ENCODE assay signal across 9 cellular contexts in the genomic region with DNA sequence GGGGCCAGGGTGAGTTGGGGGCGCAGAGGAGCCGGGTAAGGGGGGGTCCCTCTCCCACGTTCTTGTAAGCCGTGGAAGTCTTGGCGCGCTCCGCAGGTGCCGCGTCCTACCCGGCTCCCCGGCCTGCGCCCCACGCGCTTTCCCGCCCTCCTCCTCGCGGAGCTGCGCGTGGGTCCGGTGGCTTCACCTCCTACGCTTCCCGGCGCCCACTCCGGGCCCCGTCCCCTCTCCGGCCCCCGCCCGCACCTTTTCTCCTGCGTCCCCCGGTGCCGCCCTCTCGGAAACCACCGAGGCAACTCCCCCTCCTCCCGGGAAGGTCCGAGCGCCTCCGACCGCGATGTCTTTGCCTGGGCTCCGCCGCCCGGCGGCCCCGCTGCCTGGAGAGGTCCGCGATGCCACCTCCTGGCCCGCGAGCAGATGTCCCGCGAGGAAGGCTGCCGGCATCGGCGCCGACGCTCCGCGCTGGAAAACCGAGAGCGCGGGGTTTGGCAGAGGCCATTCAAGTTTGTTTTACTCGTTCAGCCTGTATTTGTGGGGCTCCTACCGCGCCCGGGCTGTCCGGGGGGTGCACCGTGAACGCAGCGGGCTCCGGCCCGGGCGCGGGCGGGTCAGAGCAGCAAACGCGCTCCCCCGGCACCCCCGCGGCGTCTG. TPM values are rescaled to one million over a fixed set of nuclear protein-coding genes. Genes with fewer than 3 reads are reported as not detected.
DNase-seq lines count a peak whose midpoint lies in the region; ATAC-seq, FAIRE-seq and TF ChIP-seq lines count a peak whose summit lies in the region.
"Had no signal": no experiment of that assay in that cellular context is flagged by ENCODE, and none has a peak within 500 bp of the region (broad histone marks: within the 10 kb centered on the region; RNA-seq: fewer than 3 reads in every experiment).

No MANE protein-coding gene starts in this region.

- H2AFZ ChIP-seq in mesenchymal stem cell (ENCODE audit: low read depth, low read length) = no peak overlapping the region

- no peak overlapping the region for H2BK120ac ChIP-seq in mesenchymal stem cell (ENCODE audit: low read depth, low read length)

- H3K4ac ChIP-seq in mesenchymal stem cell (ENCODE audit: low read depth in 1 of 2, low read length in 2 of 2) = no peak overlapping the region

- DNase-seq in AG08396 (ENCODE audit: low spot score) = peak; percentile 79
- peak; percentile 13 for DNase-seq in epithelial cell of esophagus (ENCODE audit: low read depth)
- peak; percentile 27 for DNase-seq in mesenchymal stem cell
- no peak for DNase-seq in GM12892 (ENCODE audit: insufficient read length)
- no peak for DNase-seq in NCI-H1694 (lab: John Stamatoyannopoulos, UW)
- no peak for DNase-seq in NCI-H226
- DNase-seq: stimulated activated CD4-positive, alpha-beta T cell treated with anti-CD3 and anti-CD28 coated beads, Interleukin-12 subunit alpha, Interleukin-12 subunit beta, amount 100 ng/mL, for 4 hours had no signal

- ATAC-seq in HG03280 (IDR thresholded peaks at IDR 0.05; ENCODE audit: unreplicated experiment) = no peak

- H2AK5ac ChIP-seq in mesenchymal stem cell (ENCODE audit: low read length, severe bottlenecking) = no peak overlapping the region

- H3K27ac ChIP-seq in HUES48 (ENCODE audit: low read depth, low read length) (no peak overlapping the region), mesenchymal stem cell (ENCODE audit: low read length, poor library complexity, severe bottlenecking) (no peak overlapping the region)

- no peaks in the 10 kb centered on the region for H3K36me3 ChIP-seq in HUES48 (ENCODE audit: control insufficient read depth, insufficient read depth, low read length)
- peaks cover 0 to 7% of the 10 kb centered on the region in 2 experiments for H3K36me3 ChIP-seq in mesenchymal stem cell (ENCODE audit: control insufficient read depth in 1 of 2, insufficient read depth in 2 of 2, low read depth in 1 of 2, low read length in 2 of 2)

- H3K4me3 ChIP-seq in HUES48 (ENCODE audit: low read depth, low read length) = peak overlapping the region; percentile 59
- no peak overlapping the region for H3K4me3 ChIP-seq in epithelial cell of esophagus (ENCODE audit: low read length)
- H3K4me3 ChIP-seq in mesenchymal stem cell (ENCODE audit: insufficient read depth in 1 of 2, low read depth in 1 of 2, low read length in 2 of 2) = no peak overlapping the region

- no peak overlapping the region for H4K8ac ChIP-seq in mesenchymal stem cell (ENCODE audit: low read length)

- no peak overlapping the region for H2BK5ac ChIP-seq in mesenchymal stem cell (ENCODE audit: low read depth, low read length, poor library complexity, severe bottlenecking)

- no peak overlapping the region for H3K23ac ChIP-seq in mesenchymal stem cell (ENCODE audit: low read length in 2 of 2)

- no peak for TF ChIP-seq POLR2A in GM12892 (IDR thresholded peaks at IDR 0.05; ENCODE audit: low read depth, low read length)

- 3% methylated on average over 76 of the region's 79 CpGs for WGBS in mesenchymal stem cell

- H3K9me3 ChIP-seq in HUES48 (ENCODE audit: control insufficient read depth, insufficient read depth, low read length) (no peaks in the 10 kb centered on the region), mesenchymal stem cell (ENCODE audit: control insufficient read depth, low read length) (no peaks in the 10 kb centered on the region)

- H3K4me1 ChIP-seq in HUES48 (ENCODE audit: control insufficient read depth, insufficient read depth, low read length) (peaks cover 8% of the 10 kb centered on the region), mesenchymal stem cell (ENCODE audit: control insufficient read depth, insufficient read depth, low read depth, low read length) (peaks cover 38% of the 10 kb centered on the region)

- H3K79me1 ChIP-seq in mesenchymal stem cell (replicated peaks; ENCODE audit: low read length, poor library complexity, severe bottlenecking) = no peaks in the 10 kb centered on the region

- H3K9ac ChIP-seq in HUES48 (ENCODE audit: low read depth, low read length) = no peak overlapping the region
- no peak overlapping the region for H3K9ac ChIP-seq in mesenchymal stem cell (ENCODE audit: low read length)

- no peak overlapping the region for H3K14ac ChIP-seq in mesenchymal stem cell (ENCODE audit: low read length in 2 of 2)

- no peak overlapping the region for H4K91ac ChIP-seq in mesenchymal stem cell (ENCODE audit: low read length)

- H2BK15ac ChIP-seq in mesenchymal stem cell (ENCODE audit: low read depth, poor library complexity, severe bottlenecking) = no peak overlapping the region

- H3K27me3 ChIP-seq in HUES48 (ENCODE audit: control insufficient read depth, insufficient read depth, low read length) = peaks cover 80% of the 10 kb centered on the region
- H3K27me3 ChIP-seq in mesenchymal stem cell (ENCODE audit: control insufficient read depth in 1 of 2, insufficient read depth in 1 of 2, low read length in 2 of 2) = peaks cover 63 to 80% of the 10 kb centered on the region in 2 experiments

- H3K18ac ChIP-seq in mesenchymal stem cell (ENCODE audit: low read depth in 1 of 2, low read length in 2 of 2) = no peak overlapping the region

- no peak for TF ChIP-seq CTCF in epithelial cell of esophagus (IDR thresholded peaks at IDR 0.05; ENCODE audit: insufficient read depth, low read depth, low read length, missing control alignments)

- no peak overlapping the region for H2BK12ac ChIP-seq in mesenchymal stem cell (ENCODE audit: low read length in 2 of 2)

- FAIRE-seq in GM12892 (lab: Jason Lieb, UNC) = no peak

- peak overlapping the region; percentile 50 for H3K4me2 ChIP-seq in mesenchymal stem cell (ENCODE audit: low read length, poor library complexity, severe bottlenecking)

RNA-seq across cellular contexts. Expression of gene NKX6-2, which starts 2.4 kb away (rescaled TPM):
- not detected for polyA plus RNA-seq in mesenchymal stem cell (2013, experiment 1 of 2)
- not detected for polyA plus RNA-seq in mesenchymal stem cell (2013, experiment 2 of 2)
- polyA plus RNA-seq in GM12892 (2012; ENCODE audit: missing spikeins) = not detected

Comparison
In these comparisons a context has a peak if more than half of its experiments do, and no peak if none do; other contexts are left out.
1. DNase-seq: peak in AG08396 (single experiment), epithelial cell of esophagus (single experiment) and mesenchymal stem cell (single experiment); none in GM12892 (single experiment), NCI-H1694 (single experiment) and NCI-H226 (single experiment).